ENCODE assay signal across 7 cellular contexts in genomic region chr12:6871052-6871957, GRCh38. TPM values are rescaled to one million over a fixed set of nuclear protein-coding genes. Genes with fewer than 3 reads are reported as not detected.
DNase-seq lines count a peak whose midpoint lies in the region; ATAC-seq, FAIRE-seq and TF ChIP-seq lines count a peak whose summit lies in the region.
"Had no signal": no experiment of that assay in that cellular context is flagged by ENCODE, and none has a peak within 500 bp of the region (broad histone marks: within the 10 kb centered on the region; RNA-seq: fewer than 3 reads in every experiment).

No MANE protein-coding gene starts in this region.

- TF ChIP-seq POLR2A in GM19099 (IDR thresholded peaks at IDR 0.05; ENCODE audit: extremely low read depth, insufficient read length, low read depth) (peak; percentile 39), esophagus squamous epithelium (IDR thresholded peaks at IDR 0.05) (no peak)

- peak; percentile 55 for DNase-seq in RCC 7860 (ENCODE audit: low spot score)
- DNase-seq in esophagus squamous epithelium (lab: John Stamatoyannopoulos, UW): no peak
- peak; percentile 33 for DNase-seq in stimulated activated CD4-positive, alpha-beta T cell treated with anti-CD3 and anti-CD28 coated beads, Interleukin-4, amount 100 ng/mL, for 24 hours
- no peak for DNase-seq in NCI-H1048 (lab: John Stamatoyannopoulos, UW)

- no peaks in the 10 kb centered on the region for H3K27me3 ChIP-seq in esophagus squamous epithelium

- peaks cover 41 to 75% (median 42%) of the 10 kb centered on the region in 3 donors for H3K4me1 ChIP-seq in esophagus squamous epithelium

- H3K4me3 ChIP-seq in esophagus squamous epithelium: peak overlapping the region in 3 of 4 donors; percentile 73 to 89 (median 85)

- peaks cover 5 to 37% (median 8%) of the 10 kb centered on the region in 3 donors for H3K36me3 ChIP-seq in esophagus squamous epithelium

- no peak for FAIRE-seq in RCC 7860 (lab: Jason Lieb, UNC)
- FAIRE-seq: colon had no signal

- no peak for TF ChIP-seq CTCF in esophagus squamous epithelium (IDR thresholded peaks at IDR 0.05)

- intact Hi-C loops in esophagus squamous epithelium (cut with DNase I): loop anchor here (10.0 kb wide), 1 partner anchor 53 kb away; the partner anchor contains the start of gene ATN1

- whole genome bisulfite sequencing in esophagus squamous epithelium, 2 donors: 41 to 52% methylated on average over 7 to 11 of the region's 12 CpGs

- no peak for ATAC-seq in HG02571 (IDR thresholded peaks at IDR 0.05; ENCODE audit: unreplicated experiment)

- peak overlapping the region; percentile 78 to 94 (median 92) for H3K27ac ChIP-seq in esophagus squamous epithelium

- no peaks in the 10 kb centered on the region for H3K9me3 ChIP-seq in esophagus squamous epithelium

RNA-seq across cellular contexts. Expression of gene SPSB2, which starts 1.8 kb away (rescaled TPM):
- total RNA-seq in esophagus squamous epithelium: 10 to 100 TPM in 1 of 4 donors, 1 to 10 TPM in 3; 4.3 to 15.8 (median 7.9) TPM

RNA-seq across cellular contexts. Expression of gene TPI1, which starts 4.0 kb away (rescaled TPM):
- total RNA-seq in esophagus squamous epithelium: 100 to 1,000 TPM; 547 to 938 (median 723) TPM

RNA-seq across cellular contexts. Expression of gene USP5, which starts 19.4 kb away (rescaled TPM):
- 10 to 100 TPM; 50.6 to 60.0 (median 54.0) TPM for total RNA-seq in esophagus squamous epithelium

RNA-seq across cellular contexts. Expression of gene CDCA3, which starts 20.2 kb away (rescaled TPM):
- total RNA-seq in esophagus squamous epithelium: 10 to 100 TPM in 3 of 4 donors, 1 to 10 TPM in 1; 5.9 to 20.0 (median 12.8) TPM

RNA-seq across cellular contexts. Expression of gene GNB3, which starts 30.6 kb away (rescaled TPM):
- under 1 TPM in 1 of 4 donors, not detected in 3; 0.76 TPM for total RNA-seq in esophagus squamous epithelium

Comparison
In these comparisons a context has a peak if more than half of its experiments do, and no peak if none do; other contexts are left out.
1. DNase-seq: peak in RCC 7860 (single experiment) and stimulated activated CD4-positive, alpha-beta T cell treated with anti-CD3 and anti-CD28 coated beads, Interleukin-4, amount 100 ng/mL, for 24 hours (single experiment); none in esophagus squamous epithelium (single experiment) and NCI-H1048 (single experiment).